In the genomic region with DNA sequence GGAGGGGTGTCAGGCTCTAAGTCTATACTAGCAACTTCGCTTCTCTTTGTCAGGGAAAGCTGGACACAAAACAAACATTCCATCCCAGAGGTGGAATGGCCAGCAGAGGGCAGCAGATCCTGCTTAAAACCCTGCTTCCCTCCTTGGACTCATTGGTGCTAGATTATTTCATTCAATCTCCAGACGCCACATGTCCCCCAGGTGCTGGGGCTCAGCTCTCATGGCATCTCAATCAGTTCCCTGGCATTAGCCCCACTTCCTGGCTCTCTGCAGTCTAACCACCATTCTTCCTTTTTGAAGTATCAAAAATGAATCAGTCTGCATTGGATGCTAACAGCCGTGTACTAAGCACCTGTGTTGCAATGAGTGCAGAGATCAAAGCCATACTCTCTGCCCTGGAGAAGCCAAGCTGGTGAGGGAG, we compare ENCODE assay signal across 9 cellular contexts. TPM values are rescaled to one million over a fixed set of nuclear protein-coding genes. Genes with fewer than 3 reads are reported as not detected.
A peak's percentile ranks its signal among the peaks of the same experiment; 100 is the strongest.
DNase-seq lines count a peak whose midpoint lies in the region; ATAC-seq and TF ChIP-seq lines count a peak whose summit lies in the region.
"Had no signal": no experiment of that assay in that cellular context is flagged by ENCODE, and none has a peak within 500 bp of the region (broad histone marks: within the 10 kb centered on the region; RNA-seq: fewer than 3 reads in every experiment).

No MANE protein-coding gene starts in this region.

- no peaks in the 10 kb centered on the region for H3K4me1 Mint-ChIP-seq in osteocyte (ENCODE audit: unreplicated experiment)

- TF ChIP-seq POLR2A in gastroesophageal sphincter (IDR thresholded peaks at IDR 0.05) (no peak), transverse colon (IDR thresholded peaks at IDR 0.05) (no peak)

- ATAC-seq in Panc1: peak; percentile 85
- peak; percentile 75 for ATAC-seq in gastroesophageal sphincter
- no peak for ATAC-seq in GM19452 (IDR thresholded peaks at IDR 0.05; ENCODE audit: unreplicated experiment)

- no peaks in the 10 kb centered on the region for H3K4me1 ChIP-seq in Panc1 (ENCODE audit: control insufficient read depth, insufficient read depth, low read length)
- H3K4me1 ChIP-seq in gastroesophageal sphincter: peaks cover 0 to under 1% (median 0%) of the 10 kb centered on the region in 3 donors
- peaks cover 0 to 1% (median 0%) of the 10 kb centered on the region in 4 donors for H3K4me1 ChIP-seq in transverse colon

- intact Hi-C loops in Panc1 (cut with micrococcal nuclease; ENCODE audit: unreplicated experiment): no loop called here
- intact Hi-C loops in transverse colon (cut with DNase I; ENCODE audit: low total_unique reads): no loop called here

- H3K27ac Mint-ChIP-seq in osteocyte (ENCODE audit: unreplicated experiment): no peak overlapping the region

- in situ Hi-C loops in Panc1 (cut with HindIII; ENCODE audit: low pct_unique_long_range_greater_than_20kb, low sequenced_read_pairs): no loop called here
- in situ Hi-C loops in transverse colon (cut with MboI; ENCODE audit: low pct_ligation_motif_present in 1 of 4, low pct_unique_long_range_greater_than_20kb in 1 of 4, low sequenced_read_pairs in 3 of 4): loop anchor here in 1 of 4 donors (25.0 kb wide), 1 partner anchor 366 kb away; no protein-coding TSS in a partner anchor

- TF ChIP-seq EP300 in gastroesophageal sphincter (IDR thresholded peaks at IDR 0.05) (no peak), transverse colon (IDR thresholded peaks at IDR 0.05; ENCODE audit: low read depth) (no peak)

- H3K4me3 Mint-ChIP-seq in osteocyte (ENCODE audit: unreplicated experiment): no peak overlapping the region

- TF ChIP-seq CTCF in C4-2B (conservative IDR thresholded peaks at IDR 0.05) (peak; percentile 97), Panc1 (IDR thresholded peaks at IDR 0.05) (peak; percentile 94), gastroesophageal sphincter (IDR thresholded peaks at IDR 0.05) (peak in 3 of 4 experiments; percentile 65 to 80 (median 68)), osteocyte (IDR thresholded peaks at IDR 0.05) (peak; percentile 87), transverse colon (IDR thresholded peaks at IDR 0.05) (peak; percentile 49 to 85 (median 83))

- H3K36me3 ChIP-seq in Panc1 (ENCODE audit: control insufficient read depth, insufficient read depth, low read length) (no peaks in the 10 kb centered on the region), gastroesophageal sphincter (no peaks in the 10 kb centered on the region), transverse colon (no peaks in the 10 kb centered on the region)

- POLR2A ChIA-PET in Panc1 (lab: Charles Lee): no interaction called here

- H3K27me3 ChIP-seq in Panc1 (ENCODE audit: control insufficient read depth, insufficient read depth, low read length) (peaks cover 10% of the 10 kb centered on the region; the same call in 1 of the 2 replicates), gastroesophageal sphincter (peaks cover 5% of the 10 kb centered on the region), transverse colon (no peaks in the 10 kb centered on the region)

- no peaks in the 10 kb centered on the region for H3K9me3 Mint-ChIP-seq in osteocyte (ENCODE audit: unreplicated experiment)

- H3K27me3 Mint-ChIP-seq in osteocyte (ENCODE audit: unreplicated experiment): peaks cover 33% of the 10 kb centered on the region

- no peaks in the 10 kb centered on the region for H3K36me3 Mint-ChIP-seq in osteocyte (ENCODE audit: unreplicated experiment)

- DNase-seq in HCEC 1CT (peak; percentile 27), Panc1 (ENCODE audit: low read depth, low spot score) (peak; percentile 46), osteocyte (ENCODE audit: extremely low spot score, unreplicated experiment) (peak; percentile 87), transverse colon (peak; percentile 64)
- DNase-seq in activated T-helper 9 cell treated with anti-CD3 and anti-CD28 coated beads, Interleukin-2, amount 50 U/mL, for 16 hours (ENCODE audit: low read depth): peak; percentile 24

- no peak overlapping the region for H3K4me3 ChIP-seq in Panc1 (ENCODE audit: low read depth in 2 of 2, low read length in 2 of 2)
- H3K4me3 ChIP-seq in gastroesophageal sphincter: no peak overlapping the region
- H3K4me3 ChIP-seq in transverse colon: no peak overlapping the region

- WGBS in gastroesophageal sphincter (ENCODE audit: low coverage in 1 of 2), 2 donors: 34 to 40% methylated on average over 2 to 3 of the region's 3 CpGs
- 17 to 27% methylated on average over 2 to 3 of the region's 3 CpGs for WGBS in transverse colon (ENCODE audit: low coverage in 1 of 2), 2 donors

- H3K27ac ChIP-seq in C4-2B (no peak overlapping the region), Panc1 (ENCODE audit: low read length) (no peak overlapping the region), gastroesophageal sphincter (no peak overlapping the region), transverse colon (no peak overlapping the region)

- BruUV-seq in Panc1 (replicated peaks; lab: Mats Ljungman, UMichigan): no TSS peak

- CTCF ChIA-PET in Panc1 (lab: Charles Lee): interaction anchor here (0.6 to 1.3 kb wide), 7 partner anchors 10 to 465 kb away, joined by 3 to 7 read pairs (median 3); no protein-coding TSS in a partner anchor

- H3K9me3 ChIP-seq in Panc1 (ENCODE audit: control insufficient read depth, insufficient read depth, low read depth, low read length): no peaks in the 10 kb centered on the region
- no peaks in the 10 kb centered on the region for H3K9me3 ChIP-seq in gastroesophageal sphincter
- no peaks in the 10 kb centered on the region for H3K9me3 ChIP-seq in transverse colon

RNA-seq across cellular contexts. Expression of a gene that starts 8.1 kb away (rescaled TPM):
- total RNA-seq in Panc1 (2021; ENCODE audit: unreplicated experiment) (0.23 TPM), gastroesophageal sphincter (10 to 100 TPM in 2 of 4 donors, 1 to 10 TPM in 2; 2.5 to 27.9 (median 18.0) TPM), osteocyte (not detected in 2 replicates), transverse colon (10 to 100 TPM in 1 of 4 donors, 1 to 10 TPM in 3; 3.3 to 67.0 (median 4.0) TPM)
- polyA plus RNA-seq in Panc1 (2012; ENCODE audit: insufficient read length): not detected

RNA-seq across cellular contexts. Expression of a gene that starts 38.2 kb away (rescaled TPM):
- total RNA-seq in Panc1 (2021; ENCODE audit: unreplicated experiment): not detected
- polyA plus RNA-seq in Panc1 (2012; ENCODE audit: insufficient read length): not detected
- not detected for total RNA-seq in gastroesophageal sphincter
- not detected in 2 replicates for total RNA-seq in osteocyte
- not detected for total RNA-seq in transverse colon
- total RNA-seq: subcutaneous adipose tissue had no signal

RNA-seq across cellular contexts. Expression of a gene that starts 47.1 kb away (rescaled TPM):
- total RNA-seq in Panc1 (2021; ENCODE audit: unreplicated experiment): not detected
- polyA plus RNA-seq in Panc1 (2012; ENCODE audit: insufficient read length): not detected
- total RNA-seq in gastroesophageal sphincter: 10 to 100 TPM in 2 of 4 donors, 1 to 10 TPM in 2; 6.3 to 25.4 (median 11.7) TPM
- total RNA-seq in osteocyte: not detected in 2 replicates
- total RNA-seq in transverse colon: 1 to 10 TPM; 1.2 to 4.0 (median 2.6) TPM

RNA-seq across cellular contexts. Expression of a gene that starts 51.6 kb away (rescaled TPM):
- total RNA-seq in Panc1 (2021; ENCODE audit: unreplicated experiment) (not detected), gastroesophageal sphincter (not detected), osteocyte (not detected in 2 replicates), transverse colon (not detected)
- polyA plus RNA-seq in Panc1 (2012; ENCODE audit: insufficient read length): not detected
- total RNA-seq: subcutaneous adipose tissue had no signal

Comparison
In these comparisons a context has a peak if more than half of its experiments do, and no peak if none do; other contexts are left out.
1. DNase-seq: peak in every context shown above with its lines; median percentile 87 in osteocyte; 64 in transverse colon; 46 in Panc1; 27 in HCEC 1CT; 24 in activated T-helper 9 cell treated with anti-CD3 and anti-CD28 coated beads, Interleukin-2, amount 50 U/mL, for 16 hours.